In the genomic region with DNA sequence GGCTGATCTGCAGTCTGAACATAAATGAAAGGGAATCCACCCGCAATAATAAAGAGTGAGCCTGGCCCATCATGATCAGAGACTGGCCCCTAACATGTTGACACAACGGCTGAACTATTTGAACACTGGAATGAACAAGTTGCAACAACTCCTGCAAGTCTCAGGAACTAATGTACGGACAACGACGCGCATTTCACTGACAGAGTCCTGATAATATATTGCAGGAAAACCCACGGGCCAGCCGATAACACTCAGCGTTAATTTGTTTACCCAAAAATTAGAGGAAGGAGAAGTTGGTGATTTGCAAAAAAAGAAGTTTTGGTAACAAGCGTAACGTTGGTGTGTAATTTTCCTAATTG, we compare ENCODE assay signal across 11 cellular contexts.
A peak's percentile ranks its signal among the peaks of the same experiment; 100 is the strongest.
DNase-seq lines count a peak whose midpoint lies in the region; ATAC-seq, FAIRE-seq and TF ChIP-seq lines count a peak whose summit lies in the region.
"Had no signal": no experiment of that assay in that cellular context is flagged by ENCODE, and none has a peak within 500 bp of the region (broad histone marks: within the 10 kb centered on the region; RNA-seq: fewer than 3 reads in every experiment).

No MANE protein-coding gene starts in this region.

- peak overlapping the region in 6 of 10 donors; percentile 11 to 76 (median 43) for H3K4me3 Mint-ChIP-seq in naive thymus-derived CD8-positive, alpha-beta T cell
- no peak overlapping the region for H3K4me3 Mint-ChIP-seq in activated CD4-positive, alpha-beta memory T cell treated with anti-CD3 and anti-CD28 coated beads, Interleukin-2, amount 10 ng/mL, durations not matched to agents 7 days and 5 days

- H3K27ac ChIP-seq in body of pancreas = no peak overlapping the region
- H3K27ac ChIP-seq: uterus had no signal

- CTCF ChIA-PET in activated CD4-positive, alpha-beta memory T cell treated with anti-CD3 and anti-CD28 coated beads, Interleukin-2, amount 10 ng/mL, durations not matched to agents 7 days and 5 days (lab: Charles Lee) = no interaction called here

- intact Hi-C loops in body of pancreas (cut with DNase I) = no loop called here

- H3K4me3 ChIP-seq in body of pancreas = no peak overlapping the region
- H3K4me3 ChIP-seq: uterus had no signal

- peaks cover 15 to 28% (median 24%) of the 10 kb centered on the region in 4 donors for H3K4me1 Mint-ChIP-seq in naive thymus-derived CD8-positive, alpha-beta T cell
- H3K4me1 Mint-ChIP-seq in activated CD4-positive, alpha-beta memory T cell treated with anti-CD3 and anti-CD28 coated beads, Interleukin-2, amount 10 ng/mL, durations not matched to agents 7 days and 5 days = peaks cover 4% of the 10 kb centered on the region

- no peaks in the 10 kb centered on the region for H3K27me3 ChIP-seq in body of pancreas
- H3K27me3 ChIP-seq: uterus had no signal

- no peaks in the 10 kb centered on the region for H3K36me3 Mint-ChIP-seq in activated naive CD4-positive, alpha-beta T cell treated with anti-CD3 and anti-CD28 coated beads, Interleukin-2, amount 50 U/mL, for 72 hours
- H3K36me3 Mint-ChIP-seq in naive thymus-derived CD8-positive, alpha-beta T cell = peaks cover 0 to 4% (median 1%) of the 10 kb centered on the region in 3 donors
- no peaks in the 10 kb centered on the region for H3K36me3 Mint-ChIP-seq in activated CD4-positive, alpha-beta memory T cell treated with anti-CD3 and anti-CD28 coated beads, Interleukin-2, amount 10 ng/mL, durations not matched to agents 7 days and 5 days (ENCODE audit: low read depth)

- H3K27me3 Mint-ChIP-seq in naive thymus-derived CD8-positive, alpha-beta T cell = no peaks in the 10 kb centered on the region
- no peaks in the 10 kb centered on the region for H3K27me3 Mint-ChIP-seq in activated CD4-positive, alpha-beta memory T cell treated with anti-CD3 and anti-CD28 coated beads, Interleukin-2, amount 10 ng/mL, durations not matched to agents 7 days and 5 days

- peak overlapping the region; percentile 6 to 73 for H3K27ac Mint-ChIP-seq in activated naive CD4-positive, alpha-beta T cell treated with anti-CD3 and anti-CD28 coated beads, Interleukin-2, amount 50 U/mL, for 72 hours
- H3K27ac Mint-ChIP-seq in naive thymus-derived CD8-positive, alpha-beta T cell = peak overlapping the region in 9 of 10 donors; percentile 4 to 90 (median 36)
- no peak overlapping the region for H3K27ac Mint-ChIP-seq in activated CD4-positive, alpha-beta memory T cell treated with anti-CD3 and anti-CD28 coated beads, Interleukin-2, amount 10 ng/mL, durations not matched to agents 7 days and 5 days

- POLR2A ChIA-PET in naive thymus-derived CD8-positive, alpha-beta T cell (lab: Charles Lee) = interaction anchor here (0.7 to 1.5 kb wide), 3 partner anchors 22 to 114 kb away, joined by 3 to 4 read pairs (median 3); no protein-coding TSS in a partner anchor
- POLR2A ChIA-PET in activated CD4-positive, alpha-beta memory T cell treated with anti-CD3 and anti-CD28 coated beads, Interleukin-2, amount 10 ng/mL, durations not matched to agents 7 days and 5 days (lab: Charles Lee) = interaction anchor here (0.8 kb wide), 1 partner anchor 196 kb away, joined by 3 read pairs; the partner anchor contains the start of gene BTG1

- no peaks in the 10 kb centered on the region for H3K4me1 ChIP-seq in body of pancreas
- H3K4me1 ChIP-seq: uterus had no signal

- WGBS in body of pancreas, 2 donors = 31 to 46% methylated on average over 11 of the region's 11 CpGs

- no peak for FAIRE-seq in GM12891 (lab: Jason Lieb, UNC)

- H3K9me3 Mint-ChIP-seq in activated naive CD4-positive, alpha-beta T cell treated with anti-CD3 and anti-CD28 coated beads, Interleukin-2, amount 50 U/mL, for 72 hours = peaks cover 4% of the 10 kb centered on the region in 2 donors
- H3K9me3 Mint-ChIP-seq in naive thymus-derived CD8-positive, alpha-beta T cell = peaks cover 0 to 10% (median 0%) of the 10 kb centered on the region in 9 donors
- H3K9me3 Mint-ChIP-seq in activated CD4-positive, alpha-beta memory T cell treated with anti-CD3 and anti-CD28 coated beads, Interleukin-2, amount 10 ng/mL, durations not matched to agents 7 days and 5 days = peaks cover 11% of the 10 kb centered on the region

- no peak for DNase-seq in activated naive CD4-positive, alpha-beta T cell treated with anti-CD3 and anti-CD28 coated beads, Interleukin-2, amount 50 U/mL, for 72 hours (ENCODE audit: low spot score in 2 of 2)
- no peak for DNase-seq in naive thymus-derived CD8-positive, alpha-beta T cell
- no peak for DNase-seq in activated CD4-positive, alpha-beta memory T cell treated with anti-CD3 and anti-CD28 coated beads, Interleukin-2, amount 10 ng/mL, durations not matched to agents 7 days and 5 days
- DNase-seq in body of pancreas (no peak), GM12891 (ENCODE audit: insufficient read length, low spot score) (no peak)
- no peak for DNase-seq in activated CD4-positive, alpha-beta T cell treated with anti-CD3 and anti-CD28 coated beads, Interleukin-2, amount 50 U/mL, for 48 hours
- DNase-seq: activated CD4-positive, alpha-beta T cell treated with anti-CD3 and anti-CD28 coated beads, Interleukin-2, amount 50 U/mL, for 1 hour; GF-D8; uterus had no signal

- ATAC-seq in GM18505 (IDR thresholded peaks at IDR 0.05; ENCODE audit: unreplicated experiment) (peak; percentile 38), HG02759 (IDR thresholded peaks at IDR 0.05; ENCODE audit: unreplicated experiment) (peak; percentile 62), body of pancreas (no peak)
- ATAC-seq in activated naive CD4-positive, alpha-beta T cell treated with anti-CD3 and anti-CD28 coated beads, Interleukin-2, amount 50 U/mL, for 72 hours = no peak
- peak in 1 of 2 donors; percentile 25 for ATAC-seq in naive thymus-derived CD8-positive, alpha-beta T cell

- TF ChIP-seq CTCF in body of pancreas (IDR thresholded peaks at IDR 0.05) = no peak

- H3K9me3 ChIP-seq in body of pancreas = no peaks in the 10 kb centered on the region
- H3K9me3 ChIP-seq: uterus had no signal

- TF ChIP-seq POLR2A in GM18505 (IDR thresholded peaks at IDR 0.05; ENCODE audit: borderline replicate concordance, extremely low read depth, insufficient read depth, insufficient read length) = no peak
- no peak for TF ChIP-seq POLR2A in body of pancreas (IDR thresholded peaks at IDR 0.05)
- TF ChIP-seq POLR2A in GM12891 (IDR thresholded peaks at IDR 0.05; ENCODE audit: low read depth, low read length) = no peak

- H3K36me3 ChIP-seq in body of pancreas (replicated peaks in 1 of 2; ENCODE audit: insufficient read depth in 1 of 2, low read depth in 2 of 2) = no peaks in the 10 kb centered on the region
- H3K36me3 ChIP-seq: uterus had no signal

TF ChIP-seq in GM12891, 5 proteins besides CTCF, POLR2A, EP300 and RAD21:
- no peak for TF ChIP-seq PAX5 (IDR thresholded peaks at IDR 0.05; ENCODE audit: insufficient read depth, low read length, severe bottlenecking)
- TF ChIP-seq POU2F2 (IDR thresholded peaks at IDR 0.05; ENCODE audit: low read depth, low read length) = no peak
- TF ChIP-seq POLR2AphosphoS5 (IDR thresholded peaks at IDR 0.05; ENCODE audit: low read depth, low read length) = no peak
- TF ChIP-seq TAF1 (IDR thresholded peaks at IDR 0.05; ENCODE audit: low read depth, low read length) = no peak
- no peak for TF ChIP-seq SPI1 (IDR thresholded peaks at IDR 0.05; ENCODE audit: low read depth, low read length)

Comparison
In these comparisons a context has a peak if more than half of its experiments do, and no peak if none do; other contexts are left out.
1. ATAC-seq: peak in GM18505 (single experiment) and HG02759 (single experiment); none in activated naive CD4-positive, alpha-beta T cell treated with anti-CD3 and anti-CD28 coated beads, Interleukin-2, amount 50 U/mL, for 72 hours (0 of 2) and body of pancreas (single experiment).